28 cellular contexts compared by ENCODE assay signal in the genomic region with DNA sequence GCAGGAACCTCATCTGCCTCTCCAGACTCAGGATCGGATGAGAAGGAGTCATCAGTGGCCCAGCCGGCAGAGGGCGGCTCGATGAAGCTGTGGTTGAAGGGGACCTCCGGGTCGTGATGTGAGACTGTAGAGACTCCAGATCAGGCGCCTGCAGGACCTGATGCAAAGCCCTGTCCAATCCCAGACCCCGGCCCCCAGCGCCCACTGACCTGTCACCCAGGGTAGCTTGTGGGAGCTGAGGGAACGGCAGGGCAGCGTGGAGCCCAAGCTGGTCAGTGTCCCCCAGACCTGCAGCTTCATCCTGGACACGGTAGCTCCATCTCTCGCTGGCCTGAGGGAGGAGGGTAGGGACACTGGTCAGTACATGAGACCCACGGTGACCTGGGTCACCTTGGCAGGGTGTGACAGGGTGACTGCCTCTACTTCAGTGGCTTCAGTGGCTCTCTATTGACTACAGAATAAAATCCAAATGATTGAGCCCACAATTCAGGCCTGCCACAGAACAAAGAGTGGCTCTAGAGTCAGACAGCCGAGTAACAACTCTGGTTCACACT. TPM values are rescaled to one million over a fixed set of nuclear protein-coding genes. Genes with fewer than 3 reads are reported as not detected.
"Had no signal": no experiment of that assay in that cellular context is flagged by ENCODE, and none has a peak within 500 bp of the region (broad histone marks: within the 10 kb centered on the region; RNA-seq: fewer than 3 reads in every experiment).

No MANE protein-coding gene starts in this region.

- DNase-seq: activated CD4-positive, alpha-beta memory T cell treated with anti-CD3 and anti-CD28 coated beads for 36 hours; activated CD4-positive, alpha-beta T cell treated with anti-CD3 and anti-CD28 coated beads, Interleukin-2, amount 10 ng/mL, durations not matched to agents 24 days and 14 days; activated CD4-positive, CD25-positive, alpha-beta regulatory T cell treated with anti-CD3 and anti-CD28 coated beads, Interleukin-2, amount 50 U/mL, for 72 hours; activated CD8-positive, alpha-beta memory T cell treated with anti-CD3 and anti-CD28 coated beads for 24 hours; activated effector memory CD4-positive, alpha-beta T cell treated with anti-CD3 and anti-CD28 coated beads, Interleukin-2, amount 50 U/mL, for 16 hours; activated naive CD4-positive, alpha-beta T cell treated with anti-CD3 and anti-CD28 coated beads for 36 hours; activated T-cell treated with anti-CD3 and anti-CD28 coated beads, Interleukin-2, amount 50 U/mL, for 4 hours; amygdala; Karpas-422; MM.1S; NCI-H1092; NCI-H1417 treated with DMSO at 0.1 percent for 48 hours; NCI-H1694; NCI-H2029; NCI-H2107; NCI-H2171 treated with DMSO at 0.1 percent for 48 hours; NCI-H226; NCI-H526; PC-3; SIG-M5; T-helper 17 cell; T-helper 9 cell had no signal

- ATAC-seq: activated T-cell treated with anti-CD3 and anti-CD28 coated beads, Interleukin-2, amount 50 U/mL, for 4 hours; PC-3; T-helper 17 cell; WTC11 had no signal

- H3K27me3 Mint-ChIP-seq: activated CD4-positive, alpha-beta memory T cell treated with anti-CD3 and anti-CD28 coated beads for 36 hours; activated CD4-positive, alpha-beta T cell treated with anti-CD3 and anti-CD28 coated beads, Interleukin-2, amount 10 ng/mL, durations not matched to agents 24 days and 14 days; activated naive CD8-positive, alpha-beta T cell; brain; T-helper 17 cell had no signal

- H3K27ac Mint-ChIP-seq: activated CD4-positive, alpha-beta memory T cell treated with anti-CD3 and anti-CD28 coated beads for 36 hours; activated CD4-positive, alpha-beta T cell treated with anti-CD3 and anti-CD28 coated beads, Interleukin-2, amount 10 ng/mL, durations not matched to agents 24 days and 14 days; activated naive CD4-positive, alpha-beta T cell treated with anti-CD3 and anti-CD28 coated beads for 36 hours; activated naive CD8-positive, alpha-beta T cell; T-helper 17 cell; WTC11 had no signal

- H3K36me3 Mint-ChIP-seq: activated CD4-positive, alpha-beta memory T cell treated with anti-CD3 and anti-CD28 coated beads for 36 hours; activated naive CD8-positive, alpha-beta T cell; brain had no signal

- H3K4me3 Mint-ChIP-seq: activated CD4-positive, alpha-beta memory T cell treated with anti-CD3 and anti-CD28 coated beads for 36 hours; activated CD4-positive, alpha-beta T cell treated with anti-CD3 and anti-CD28 coated beads, Interleukin-2, amount 10 ng/mL, durations not matched to agents 24 days and 14 days; activated naive CD4-positive, alpha-beta T cell treated with anti-CD3 and anti-CD28 coated beads for 36 hours; activated naive CD8-positive, alpha-beta T cell; activated T-cell treated with anti-CD3 and anti-CD28 coated beads, Interleukin-2, amount 50 U/mL, for 4 hours; brain; T-helper 17 cell; WTC11 had no signal

- FAIRE-seq: astrocyte, RCC 7860 had no signal

- H3K9me3 Mint-ChIP-seq: activated CD4-positive, alpha-beta memory T cell treated with anti-CD3 and anti-CD28 coated beads for 36 hours; activated CD4-positive, alpha-beta T cell treated with anti-CD3 and anti-CD28 coated beads, Interleukin-2, amount 10 ng/mL, durations not matched to agents 24 days and 14 days; activated naive CD4-positive, alpha-beta T cell treated with anti-CD3 and anti-CD28 coated beads for 36 hours; activated T-cell treated with anti-CD3 and anti-CD28 coated beads, Interleukin-2, amount 50 U/mL, for 4 hours; brain; WTC11 had no signal

RNA-seq across cellular contexts. Expression of gene SCARF1, which starts 8.7 kb away (rescaled TPM):
- total RNA-seq: NCI-H460 had no signal
